In genomic region chr16:19106625-19107020, GRCh38 we compare ENCODE assay signal across 28 cellular contexts. TPM values are rescaled to one million over a fixed set of nuclear protein-coding genes. Genes with fewer than 3 reads are reported as not detected.
"Had no signal": no experiment of that assay in that cellular context is flagged by ENCODE, and none has a peak within 500 bp of the region (broad histone marks: within the 10 kb centered on the region; RNA-seq: fewer than 3 reads in every experiment).

No MANE protein-coding gene starts in this region.

- H3K4me3 ChIP-seq: ascending aorta, cardiac muscle cell, MG63 had no signal

- ATAC-seq: activated CD8-positive, alpha-beta T cell treated with anti-CD3 and anti-CD28 coated beads, Interleukin-2, amount 10 ng/mL, durations not matched to agents 7 days and 5 days; T-cell; T-helper 17 cell had no signal

- H3K4me3 Mint-ChIP-seq: activated CD4-positive, alpha-beta T cell treated with anti-CD3 and anti-CD28 coated beads, Interleukin-2, amount 10 ng/mL, durations not matched to agents 24 days and 14 days; activated CD8-positive, alpha-beta T cell treated with anti-CD3 and anti-CD28 coated beads, Interleukin-2, amount 10 ng/mL, durations not matched to agents 7 days and 5 days; activated naive CD4-positive, alpha-beta T cell treated with anti-CD3 and anti-CD28 coated beads, Interleukin-2, amount 50 U/mL, for 24 hours; activated naive CD8-positive, alpha-beta T cell treated with anti-CD3 and anti-CD28 coated beads, Interleukin-2, amount 10 ng/mL, durations not matched to agents 7 days and 5 days; activated T-cell treated with anti-CD3 and anti-CD28 coated beads, Interleukin-2, amount 50 U/mL, for 24 hours; T-cell; T-helper 17 cell had no signal

- H3K27me3 ChIP-seq: ascending aorta, cardiac muscle cell, MG63 had no signal

- H3K36me3 ChIP-seq: ascending aorta, cardiac muscle cell, MG63 had no signal

- DNase-seq: activated CD4-positive, alpha-beta T cell treated with anti-CD3 and anti-CD28 coated beads, Interleukin-2, amount 10 ng/mL, durations not matched to agents 24 days and 14 days; activated CD4-positive, alpha-beta T cell treated with anti-CD3 and anti-CD28 coated beads, Interleukin-2, amount 50 U/mL, for 4 hours; activated CD8-positive, alpha-beta T cell treated with anti-CD3 and anti-CD28 coated beads, Interleukin-2, amount 10 ng/mL, durations not matched to agents 7 days and 5 days; activated gamma-delta T cell; activated naive CD4-positive, alpha-beta T cell treated with Interleukin-2 at 50 U/mL for 16 hours; activated naive CD8-positive, alpha-beta T cell treated with anti-CD3 and anti-CD28 coated beads, Interleukin-2, amount 10 ng/mL, durations not matched to agents 7 days and 5 days; activated T-cell treated with anti-CD3 and anti-CD28 coated beads, Interleukin-2, amount 50 U/mL, for 24 hours; Kasumi-1; MG63; NCI-H1048; NCI-H1105 treated with DMSO at 0.1 percent for 48 hours; NCI-H1436; NCI-H1694; NCI-H1930; NCI-H2081 treated with DMSO at 0.1 percent for 48 hours; NCI-H510A; NCI-H526; NCI-H748 treated with DMSO at 0.1 percent for 48 hours; SHP77 treated with DMSO at 0.1 percent for 48 hours; T-cell; T-helper 17 cell; T1000 had no signal

- H3K27ac Mint-ChIP-seq: activated CD4-positive, alpha-beta T cell treated with anti-CD3 and anti-CD28 coated beads, Interleukin-2, amount 10 ng/mL, durations not matched to agents 24 days and 14 days; activated CD8-positive, alpha-beta T cell treated with anti-CD3 and anti-CD28 coated beads, Interleukin-2, amount 10 ng/mL, durations not matched to agents 7 days and 5 days; activated naive CD4-positive, alpha-beta T cell treated with anti-CD3 and anti-CD28 coated beads, Interleukin-2, amount 50 U/mL, for 24 hours; activated naive CD8-positive, alpha-beta T cell treated with anti-CD3 and anti-CD28 coated beads, Interleukin-2, amount 10 ng/mL, durations not matched to agents 7 days and 5 days; activated T-cell treated with anti-CD3 and anti-CD28 coated beads, Interleukin-2, amount 50 U/mL, for 24 hours; activated T-helper 2 cell treated with anti-CD3 and anti-CD28 coated beads, Interferon-gamma antibody, Interleukin-2, Interleukin-4, amounts not matched to agents 10 μg/mL and 5 μg/mL and 100 μg/mL, durations not matched to agents 14 hours and 24 hours and 36 hours; T-cell; T-helper 17 cell had no signal

- H3K36me3 Mint-ChIP-seq: activated naive CD4-positive, alpha-beta T cell treated with anti-CD3 and anti-CD28 coated beads, Interleukin-2, amount 50 U/mL, for 24 hours; activated naive CD8-positive, alpha-beta T cell treated with anti-CD3 and anti-CD28 coated beads, Interleukin-2, amount 10 ng/mL, durations not matched to agents 7 days and 5 days; T-cell had no signal

- H3K4me1 ChIP-seq: ascending aorta had no signal

- H3K9me3 Mint-ChIP-seq: activated CD4-positive, alpha-beta T cell treated with anti-CD3 and anti-CD28 coated beads, Interleukin-2, amount 10 ng/mL, durations not matched to agents 24 days and 14 days; activated naive CD4-positive, alpha-beta T cell treated with anti-CD3 and anti-CD28 coated beads, Interleukin-2, amount 50 U/mL, for 24 hours; activated naive CD8-positive, alpha-beta T cell treated with anti-CD3 and anti-CD28 coated beads, Interleukin-2, amount 10 ng/mL, durations not matched to agents 7 days and 5 days; activated T-cell treated with anti-CD3 and anti-CD28 coated beads, Interleukin-2, amount 50 U/mL, for 24 hours; activated T-helper 2 cell treated with anti-CD3 and anti-CD28 coated beads, Interferon-gamma antibody, Interleukin-2, Interleukin-4, amounts not matched to agents 10 μg/mL and 5 μg/mL and 100 μg/mL, durations not matched to agents 14 hours and 24 hours and 36 hours; central memory CD8-positive, alpha-beta T cell; T-cell had no signal

- H3K9me3 ChIP-seq: ascending aorta, MG63 had no signal

- H3K27ac ChIP-seq: ascending aorta, cardiac muscle cell had no signal

- H3K4me1 Mint-ChIP-seq: activated naive CD4-positive, alpha-beta T cell treated with anti-CD3 and anti-CD28 coated beads, Interleukin-2, amount 50 U/mL, for 24 hours; activated naive CD8-positive, alpha-beta T cell treated with anti-CD3 and anti-CD28 coated beads, Interleukin-2, amount 10 ng/mL, durations not matched to agents 7 days and 5 days; central memory CD8-positive, alpha-beta T cell; T-cell; T-helper 17 cell had no signal

RNA-seq across cellular contexts. Expression of gene ITPRIPL2, which starts 7.1 kb away (rescaled TPM):
- total RNA-seq: OCI-LY7 had no signal
